Comparison of ENCODE assay signal across 24 cellular contexts in the genomic region with DNA sequence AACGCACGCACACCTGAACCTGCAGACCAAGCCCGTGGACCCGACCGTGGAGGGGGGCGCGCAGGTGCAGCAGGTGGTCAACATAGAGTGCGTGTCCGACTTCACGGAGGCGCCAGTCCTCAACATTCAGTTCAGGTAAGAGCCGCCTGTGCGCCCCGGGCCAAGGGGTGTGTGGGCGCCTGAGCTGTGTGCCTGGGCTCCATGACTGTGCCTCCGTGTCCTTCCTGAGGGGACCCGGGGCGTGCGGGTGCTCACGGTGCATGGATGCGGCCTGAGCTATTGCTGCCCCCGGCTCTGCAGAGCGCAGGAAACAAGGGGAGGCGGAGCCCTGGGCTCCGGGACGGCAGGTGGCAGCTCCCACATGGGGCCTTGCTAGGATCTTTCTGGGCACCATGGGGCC.
"Had no signal": no experiment of that assay in that cellular context is flagged by ENCODE, and none has a peak within 500 bp of the region (broad histone marks: within the 10 kb centered on the region; RNA-seq: fewer than 3 reads in every experiment).

No MANE protein-coding gene starts in this region.

- H3K4me1 ChIP-seq: breast epithelium, prostate gland, sigmoid colon had no signal

- FAIRE-seq: pancreas, small intestine, urothelium cell line had no signal

- ATAC-seq: activated CD8-positive, alpha-beta T cell treated with anti-CD3 and anti-CD28 coated beads for 36 hours; activated naive CD4-positive, alpha-beta T cell treated with anti-CD3 and anti-CD28 coated beads, Interleukin-2, amount 50 U/mL, for 72 hours; activated T-cell treated with anti-CD3 and anti-CD28 coated beads, Interleukin-2, amount 50 U/mL, for 4 hours; activated T-helper 17 cell treated with anti-CD3 and anti-CD28 coated beads, Interleukin-2, amount 50 U/mL, for 72 hours; esophagus mucosa; naive thymus-derived CD4-positive, alpha-beta T cell; pancreas; stimulated activated effector memory CD8-positive, alpha-beta T cell treated with anti-CD3 and anti-CD28 coated beads, Interleukin-12 subunit alpha, Interleukin-12 subunit beta, amount 100 ng/mL, for 72 hours had no signal

- DNase-seq: activated CD4-positive, alpha-beta T cell treated with anti-CD3 and anti-CD28 coated beads, Interleukin-2, amount 50 U/mL, for 1 hour; activated CD4-positive, CD25-positive, alpha-beta regulatory T cell treated with anti-CD3 and anti-CD28 coated beads, Interleukin-2, amount 50 U/mL, for 72 hours; activated CD8-positive, alpha-beta T cell treated with anti-CD3 and anti-CD28 coated beads for 36 hours; activated T-cell treated with anti-CD3 and anti-CD28 coated beads, Interleukin-2, amount 50 U/mL, for 4 hours; central memory CD4-positive, alpha-beta T cell; foreskin fibroblast; head of caudate nucleus; hippocampal formation; naive thymus-derived CD4-positive, alpha-beta T cell; nucleus accumbens; retina; sigmoid colon; small intestine; stimulated activated CD4-positive, alpha-beta T cell treated with anti-CD3 and anti-CD28 coated beads, Interleukin-4, amount 100 ng/mL, for 24 hours; trophoblast cell had no signal

- H3K27ac ChIP-seq: breast epithelium, prostate gland, sigmoid colon, thoracic aorta had no signal

- H3K4me3 ChIP-seq: breast epithelium, pancreas, prostate gland, sigmoid colon, thoracic aorta had no signal

- H3K27me3 ChIP-seq: breast epithelium, pancreas, sigmoid colon had no signal

- H3K9me3 ChIP-seq: breast epithelium, pancreas, prostate gland, sigmoid colon, thoracic aorta had no signal
